ENCODE assay signal across 1 cellular context in the genomic region with DNA sequence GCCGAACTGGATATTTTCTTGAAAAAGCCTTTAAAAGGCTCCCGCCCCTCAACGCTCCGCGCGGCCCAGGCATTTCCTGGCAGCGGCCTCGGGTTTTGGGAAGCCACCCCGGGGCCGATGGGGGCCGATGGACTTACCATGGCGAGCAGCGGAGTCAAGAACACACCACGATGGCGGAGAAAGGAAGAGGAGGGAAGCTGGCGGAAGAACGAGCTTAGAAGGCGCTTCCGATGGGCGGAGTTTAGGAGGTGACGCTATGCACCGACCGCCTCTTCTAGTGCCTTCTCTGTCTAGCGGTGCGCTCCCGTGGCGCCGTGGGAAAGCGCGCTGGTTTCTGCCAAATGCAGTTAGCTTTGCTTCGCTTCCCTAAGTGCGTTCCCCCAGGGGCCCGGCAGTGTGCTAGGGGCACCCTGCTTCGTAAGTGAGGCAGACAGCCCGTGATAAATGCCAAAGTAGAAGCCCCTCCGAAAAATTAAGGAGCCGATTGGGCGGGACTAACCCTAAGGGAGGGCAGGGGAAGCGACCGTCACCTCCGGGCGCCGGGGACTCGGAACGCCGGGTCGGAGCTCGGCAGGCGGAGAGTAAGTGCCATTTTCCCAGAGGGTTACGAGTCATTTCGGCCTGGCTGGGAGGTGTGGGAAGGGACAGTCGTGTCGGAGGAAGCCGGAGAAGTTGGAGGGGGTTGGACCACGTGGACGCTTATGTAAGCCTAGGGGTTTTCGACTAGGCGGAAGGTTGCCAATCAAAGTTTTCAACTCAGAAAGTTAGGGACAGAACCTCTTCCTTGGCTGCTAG.
A peak's percentile ranks its signal among the peaks of the same experiment; 100 is the strongest.
TF ChIP-seq lines count a peak whose summit lies in the region.

TSS of gene RPL39 (minus strand) at position 194 of the 795 bp plus-strand sequence. CDS start at position 140, 54 bp downstream.

TF ChIP-seq in K562, 482 proteins besides CTCF, POLR2A, EP300 and RAD21 (continued from another document and continues in another):
- TF ChIP-seq, protein P1, sequence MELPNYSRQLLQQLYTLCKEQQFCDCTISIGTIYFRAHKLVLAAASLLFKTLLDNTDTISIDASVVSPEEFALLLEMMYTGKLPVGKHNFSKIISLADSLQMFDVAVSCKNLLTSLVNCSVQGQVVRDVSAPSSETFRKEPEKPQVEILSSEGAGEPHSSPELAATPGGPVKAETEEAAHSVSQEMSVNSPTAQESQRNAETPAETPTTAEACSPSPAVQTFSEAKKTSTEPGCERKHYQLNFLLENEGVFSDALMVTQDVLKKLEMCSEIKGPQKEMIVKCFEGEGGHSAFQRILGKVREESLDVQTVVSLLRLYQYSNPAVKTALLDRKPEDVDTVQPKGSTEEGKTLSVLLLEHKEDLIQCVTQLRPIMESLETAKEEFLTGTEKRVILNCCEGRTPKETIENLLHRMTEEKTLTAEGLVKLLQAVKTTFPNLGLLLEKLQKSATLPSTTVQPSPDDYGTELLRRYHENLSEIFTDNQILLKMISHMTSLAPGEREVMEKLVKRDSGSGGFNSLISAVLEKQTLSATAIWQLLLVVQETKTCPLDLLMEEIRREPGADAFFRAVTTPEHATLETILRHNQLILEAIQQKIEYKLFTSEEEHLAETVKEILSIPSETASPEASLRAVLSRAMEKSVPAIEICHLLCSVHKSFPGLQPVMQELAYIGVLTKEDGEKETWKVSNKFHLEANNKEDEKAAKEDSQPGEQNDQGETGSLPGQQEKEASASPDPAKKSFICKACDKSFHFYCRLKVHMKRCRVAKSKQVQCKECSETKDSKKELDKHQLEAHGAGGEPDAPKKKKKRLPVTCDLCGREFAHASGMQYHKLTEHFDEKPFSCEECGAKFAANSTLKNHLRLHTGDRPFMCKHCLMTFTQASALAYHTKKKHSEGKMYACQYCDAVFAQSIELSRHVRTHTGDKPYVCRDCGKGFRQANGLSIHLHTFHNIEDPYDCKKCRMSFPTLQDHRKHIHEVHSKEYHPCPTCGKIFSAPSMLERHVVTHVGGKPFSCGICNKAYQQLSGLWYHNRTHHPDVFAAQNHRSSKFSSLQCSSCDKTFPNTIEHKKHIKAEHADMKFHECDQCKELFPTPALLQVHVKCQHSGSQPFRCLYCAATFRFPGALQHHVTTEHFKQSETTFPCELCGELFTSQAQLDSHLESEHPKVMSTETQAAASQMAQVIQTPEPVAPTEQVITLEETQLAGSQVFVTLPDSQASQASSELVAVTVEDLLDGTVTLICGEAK (IDR thresholded peaks at IDR 0.05): peak; percentile 77
- TF ChIP-seq, protein P1 (CRISPR knock-in tag; IDR thresholded peaks at IDR 0.05): no peak
- TF ChIP-seq ZNF780A (CRISPR knock-in tag; IDR thresholded peaks at IDR 0.05) (no peak), FOXP4 (CRISPR knock-in tag; IDR thresholded peaks at IDR 0.05; ENCODE audit: borderline replicate concordance) (no peak), AFF1 (IDR thresholded peaks at IDR 0.05; ENCODE audit: low read depth in 1 of 2, partially characterized antibody in 2 of 2) (peak in 1 of 2 experiments; percentile 33), ZNF431 (CRISPR knock-in tag; IDR thresholded peaks at IDR 0.05) (no peak), NFRKB (IDR thresholded peaks at IDR 0.05; ENCODE audit: low read depth) (peak; percentile 94), POLR3G (IDR thresholded peaks at IDR 0.05; ENCODE audit: extremely low read depth, insufficient read length, insufficient replicate concordance) (no peak), ATF7 (IDR thresholded peaks at IDR 0.05) (peak; percentile 88), NCOR1 (IDR thresholded peaks at IDR 0.05) (peak; percentile 52; the same call in 1 of the 2 replicates), TFAP4 (CRISPR knock-in tag; IDR thresholded peaks at IDR 0.05; ENCODE audit: borderline replicate concordance) (peak; percentile 71; the same call in 1 of the 2 replicates), CREB1 (IDR thresholded peaks at IDR 0.05) (peak; percentile 71), CREB1 (CRISPR knock-in tag; IDR thresholded peaks at IDR 0.05) (peak; percentile 46; the same call in 1 of the 2 replicates), ZZZ3 (IDR thresholded peaks at IDR 0.05) (peak; percentile 96), ATF1 (CRISPR knock-in tag; IDR thresholded peaks at IDR 0.05) (no peak), ATF1 (tag; IDR thresholded peaks at IDR 0.05) (peak; percentile 89), ARID1B (IDR thresholded peaks at IDR 0.05) (no peak), ZNF124 (CRISPR knock-in tag; IDR thresholded peaks at IDR 0.05) (no peak), ZNF41 (CRISPR knock-in tag; conservative IDR thresholded peaks at IDR 0.05) (no peak), ZNF280B (CRISPR knock-in tag; IDR thresholded peaks at IDR 0.05) (no peak), SMAD4 (CRISPR knock-in tag; conservative IDR thresholded peaks at IDR 0.05) (0 out of 2 replicates have a peak, but pooled peaks have one; percentile 8), MED1 (CRISPR knock-in tag; IDR thresholded peaks at IDR 0.05; ENCODE audit: borderline replicate concordance) (no peak), PML (IDR thresholded peaks at IDR 0.05; ENCODE audit: low read length) (peak; percentile 80), ZMIZ1 (IDR thresholded peaks at IDR 0.05; ENCODE audit: low read depth in 2 of 2, low read length in 2 of 2) (0 out of 4 replicates have a peak, but pooled peaks of 1 of the 2 experiments have one; percentile 29), ZBTB2 (IDR thresholded peaks at IDR 0.05) (no peak), U2AF2 (optimal IDR thresholded peaks at IDR 0.05; ENCODE audit: low read depth, low read length) (no peak), ZNF174 (CRISPR knock-in tag; IDR thresholded peaks at IDR 0.05) (no peak), ZNF239 (CRISPR knock-in tag; IDR thresholded peaks at IDR 0.05) (no peak), SREBF2 (CRISPR knock-in tag; IDR thresholded peaks at IDR 0.05) (no peak)
